In genomic region chr2:68252407-68253210, GRCh38 we compare ENCODE assay signal across 1 cellular context.
TF ChIP-seq lines count a peak whose summit lies in the region.

TSS of gene PPP3R1 (minus strand) at chr2:68252532. CDS start at chr2:68252127, 405 bp downstream.

TF ChIP-seq in HepG2, 621 proteins besides CTCF, POLR2A, EP300 and RAD21 (continued from another document and continues in another):
- TF ChIP-seq RNF219 (CRISPR knock-in tag; IDR thresholded peaks at IDR 0.05) (peak; percentile 76; the same call in 1 of the 2 replicates), FOSL1 (CRISPR knock-in tag; IDR thresholded peaks at IDR 0.05; ENCODE audit: borderline replicate concordance) (no peak), ZNF24 (IDR thresholded peaks at IDR 0.05) (no peak), RARA (CRISPR knock-in tag; IDR thresholded peaks at IDR 0.05) (peak; percentile 60; the same call in 1 of the 2 replicates), TCF7 (IDR thresholded peaks at IDR 0.05; ENCODE audit: low read depth) (no peak), SPEN (CRISPR knock-in tag; IDR thresholded peaks at IDR 0.05; ENCODE audit: low read depth) (peak; percentile 98), GABPB1 (CRISPR knock-in tag; IDR thresholded peaks at IDR 0.05) (peak; percentile 95), ZFP41 (CRISPR knock-in tag; IDR thresholded peaks at IDR 0.05; ENCODE audit: borderline replicate concordance) (peak; percentile 87), PTBP1 (IDR thresholded peaks at IDR 0.05; ENCODE audit: low read depth, low read length, poor library complexity, severe bottlenecking) (no peak), GLI4 (CRISPR knock-in tag; IDR thresholded peaks at IDR 0.05; ENCODE audit: borderline replicate concordance) (no peak), FLYWCH1 (CRISPR knock-in tag; IDR thresholded peaks at IDR 0.05) (no peak), ZMYM2 (CRISPR knock-in tag; IDR thresholded peaks at IDR 0.05) (no peak), CEBPG (CRISPR knock-in tag; IDR thresholded peaks at IDR 0.05) (0 out of 2 replicates have a peak, but pooled peaks have one; percentile 1), MLX (CRISPR knock-in tag; IDR thresholded peaks at IDR 0.05) (no peak), ZNF546 (CRISPR knock-in tag; conservative IDR thresholded peaks at IDR 0.05) (0 out of 2 replicates have a peak, but pooled peaks have one; percentile 59), ZNF557 (CRISPR knock-in tag; IDR thresholded peaks at IDR 0.05) (no peak), GATA4 (IDR thresholded peaks at IDR 0.05; ENCODE audit: borderline replicate concordance, low read depth) (peak; percentile 81), LCORL (IDR thresholded peaks at IDR 0.05) (no peak), LCORL (CRISPR knock-in tag; IDR thresholded peaks at IDR 0.05) (0 out of 2 replicates have a peak, but pooled peaks have one; percentile 39), ZMYM3 (CRISPR knock-in tag; IDR thresholded peaks at IDR 0.05) (peak; percentile 69; the same call in 1 of the 2 replicates), HNRNPK (IDR thresholded peaks at IDR 0.05; ENCODE audit: low read depth, low read length, poor library complexity, severe bottlenecking) (peak; percentile 92), SP140L (CRISPR knock-in tag; IDR thresholded peaks at IDR 0.05; ENCODE audit: borderline replicate concordance) (peak; percentile 58; the same call in 1 of the 2 replicates), YEATS4 (CRISPR knock-in tag; IDR thresholded peaks at IDR 0.05; ENCODE audit: borderline replicate concordance) (peak; percentile 92), ZBTB26 (CRISPR knock-in tag; IDR thresholded peaks at IDR 0.05; ENCODE audit: borderline replicate concordance) (0 out of 2 replicates have a peak, but pooled peaks have one; percentile 50), SIX4 (CRISPR knock-in tag; IDR thresholded peaks at IDR 0.05) (no peak), TFAP4 (IDR thresholded peaks at IDR 0.05; ENCODE audit: borderline replicate concordance, low read depth) (no peak), ZNF232 (CRISPR knock-in tag; IDR thresholded peaks at IDR 0.05; ENCODE audit: borderline replicate concordance) (peak; percentile 69; the same call in 1 of the 2 replicates), ATAD3A (CRISPR knock-in tag; IDR thresholded peaks at IDR 0.05) (no peak), HDAC2 (CRISPR knock-in tag; IDR thresholded peaks at IDR 0.05) (peak; percentile 67), BCL3 (CRISPR knock-in tag; IDR thresholded peaks at IDR 0.05) (peak; percentile 84; the same call in 1 of the 2 replicates), KDM3A (CRISPR knock-in tag; IDR thresholded peaks at IDR 0.05; ENCODE audit: low read depth) (peak; percentile 92; the same call in 1 of the 2 replicates), ZKSCAN5 (CRISPR knock-in tag; IDR thresholded peaks at IDR 0.05) (peak; percentile 16; the same call in 1 of the 2 replicates), PREB (CRISPR knock-in tag; IDR thresholded peaks at IDR 0.05) (no peak), PRPF4 (IDR thresholded peaks at IDR 0.05; ENCODE audit: low read depth, low read length, poor library complexity, severe bottlenecking) (no peak), ZNF770 (CRISPR knock-in tag; IDR thresholded peaks at IDR 0.05) (peak; percentile 37; the same call in 1 of the 2 replicates), ZNF883 (CRISPR knock-in tag; IDR thresholded peaks at IDR 0.05; ENCODE audit: not compliant biosample characterization) (peak; percentile 90), ZNF564 (CRISPR knock-in tag; IDR thresholded peaks at IDR 0.05) (peak; percentile 84), ATF2 (CRISPR knock-in tag; IDR thresholded peaks at IDR 0.05) (peak; percentile 70; the same call in 1 of the 2 replicates), ZBTB38 (CRISPR knock-in tag; IDR thresholded peaks at IDR 0.05) (peak; percentile 68; the same call in 1 of the 2 replicates), AKNA (CRISPR knock-in tag; IDR thresholded peaks at IDR 0.05; ENCODE audit: borderline replicate concordance) (no peak), THAP9 (CRISPR knock-in tag; IDR thresholded peaks at IDR 0.05; ENCODE audit: borderline replicate concordance) (peak; percentile 80; the same call in 1 of the 2 replicates)
